Comparison of ENCODE assay signal across 7 cellular contexts in the genomic region with DNA sequence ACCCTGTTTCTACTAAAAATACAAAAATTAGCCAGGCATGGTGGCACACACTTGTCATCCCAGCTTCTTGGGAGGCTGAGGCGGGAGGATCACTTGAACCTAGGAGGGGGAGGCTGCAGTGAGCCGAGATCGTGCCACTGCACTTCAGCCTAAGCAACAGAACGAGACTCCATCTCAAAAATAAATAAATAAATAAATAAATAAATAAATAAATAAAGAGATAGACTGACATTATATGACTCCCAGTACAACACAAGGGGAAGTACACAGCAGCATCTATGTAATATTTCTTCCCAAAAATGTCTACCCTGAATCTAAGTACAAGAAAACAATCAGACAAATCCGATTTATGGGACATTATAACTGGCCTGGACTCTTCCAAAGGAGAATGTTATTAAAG.
"Had no signal": no experiment of that assay in that cellular context is flagged by ENCODE, and none has a peak within 500 bp of the region (broad histone marks: within the 10 kb centered on the region; RNA-seq: fewer than 3 reads in every experiment).

No MANE protein-coding gene starts in this region.

- DNase-seq: H9, HCEC 1CT, HFFc6, KBM-7 had no signal

- H3K4me3 ChIP-seq: GM23338 had no signal

- ATAC-seq: GM23338, HepG2 had no signal

- H3K4me2 ChIP-seq: GM23338 had no signal

- H2AFZ ChIP-seq: GM23338 had no signal

- H3K27ac ChIP-seq: HL-60 had no signal
